ENCODE assay signal across 15 cellular contexts in genomic region chr21:46122241-46122671, GRCh38. TPM values are rescaled to one million over a fixed set of nuclear protein-coding genes. Genes with fewer than 3 reads are reported as not detected.
DNase-seq lines count a peak whose midpoint lies in the region; ATAC-seq and TF ChIP-seq lines count a peak whose summit lies in the region.
"Had no signal": no experiment of that assay in that cellular context is flagged by ENCODE, and none has a peak within 500 bp of the region (broad histone marks: within the 10 kb centered on the region; RNA-seq: fewer than 3 reads in every experiment).

No MANE protein-coding gene starts in this region.

- H3K27ac ChIP-seq in coronary artery (peak overlapping the region in 1 of 2 donors; percentile 45), prostate gland (no peak overlapping the region), upper lobe of left lung (no peak overlapping the region)
- H3K27ac ChIP-seq: hepatocyte had no signal

- no peak for TF ChIP-seq EP300 in upper lobe of left lung (IDR thresholded peaks at IDR 0.05)

- no peak for ATAC-seq in HG03108 (IDR thresholded peaks at IDR 0.05; ENCODE audit: unreplicated experiment)
- no peak for ATAC-seq in upper lobe of left lung (ENCODE audit: low FRiP score in 2 of 2)
- ATAC-seq: T-cell had no signal

- H3K27me3 ChIP-seq in prostate gland (replicated peaks; ENCODE audit: insufficient read depth) (no peaks in the 10 kb centered on the region), upper lobe of left lung (no peaks in the 10 kb centered on the region)
- H3K27me3 ChIP-seq: hepatocyte had no signal

- H3K9me3 ChIP-seq in prostate gland (no peaks in the 10 kb centered on the region), upper lobe of left lung (no peaks in the 10 kb centered on the region)
- H3K9me3 ChIP-seq: thoracic aorta had no signal

- DNase-seq in AG10803 (ENCODE audit: low read depth) (peak; percentile 74), HT1080 (ENCODE audit: low read depth) (peak; percentile 92), coronary artery (ENCODE audit: low spot score) (peak; percentile 66), non-pigmented ciliary epithelial cell (ENCODE audit: low read depth) (peak; percentile 65), prostate gland (ENCODE audit: low spot score) (no peak), upper lobe of left lung (no peak), OCI-M1 (lab: John Stamatoyannopoulos, UW) (no peak)
- DNase-seq: cerebellar nuclear complex, DMS153, naive B cell, NCI-H748 treated with DMSO at 0.1 percent for 48 hours had no signal

- intact Hi-C loops in prostate gland (cut with DNase I), result no loop called here

- H3K4me1 ChIP-seq in prostate gland (replicated peaks) (no peaks in the 10 kb centered on the region), upper lobe of left lung (no peaks in the 10 kb centered on the region)

- 82% methylated on average over 12 of the region's 12 CpGs for WGBS in prostate gland
- WGBS in upper lobe of left lung, 2 donors, result 87 to 92% methylated on average over 10 to 12 of the region's 12 CpGs

- TF ChIP-seq POLR2A in prostate gland (IDR thresholded peaks at IDR 0.05), result no peak
- TF ChIP-seq POLR2A in upper lobe of left lung (IDR thresholded peaks at IDR 0.05), result no peak

- no peak for TF ChIP-seq CTCF in AG10803 (conservative IDR thresholded peaks at IDR 0.05; ENCODE audit: low read length)
- TF ChIP-seq CTCF in coronary artery (IDR thresholded peaks at IDR 0.05), result no peak
- no peak for TF ChIP-seq CTCF in prostate gland (IDR thresholded peaks at IDR 0.05)
- no peak for TF ChIP-seq CTCF in upper lobe of left lung (IDR thresholded peaks at IDR 0.05)

- peaks cover 0 to 9% of the 10 kb centered on the region in 2 donors for H3K36me3 ChIP-seq in prostate gland
- peaks cover 0 to 82% (median 40%) of the 10 kb centered on the region in 4 donors for H3K36me3 ChIP-seq in upper lobe of left lung

- H3K4me3 ChIP-seq in AG10803 (ENCODE audit: low read length) (no peak overlapping the region), coronary artery (no peak overlapping the region), prostate gland (no peak overlapping the region), upper lobe of left lung (no peak overlapping the region)
- H3K4me3 ChIP-seq: hepatocyte, thoracic aorta had no signal

RNA-seq across cellular contexts. Expression of gene COL6A2, which starts 24.3 kb away (rescaled TPM):
- total RNA-seq in HT1080 (2014; rRNA removed; shearing (Covaris generic)), result 58.8 and 62.8 TPM in 2 replicates
- polyA plus RNA-seq in HT1080 (2015; cell fraction: cytosol; rRNA removed), result 47.4 and 49.6 TPM in 2 replicates
- 162 and 171 TPM in 2 replicates for polyA plus RNA-seq in HT1080 (2015; cell fraction: nucleus; rRNA removed)
- 100 to 1,000 TPM; 198 to 474 TPM for total RNA-seq in prostate gland
- total RNA-seq in upper lobe of left lung, result 100 to 1,000 TPM; 105 to 522 (median 304) TPM

RNA-seq across cellular contexts. Expression of gene FTCD, which starts 33.1 kb away (rescaled TPM):
- 0.13 and 0.69 TPM in 2 replicates for total RNA-seq in HT1080 (2014; rRNA removed; shearing (Covaris generic))
- not detected in 2 replicates for polyA plus RNA-seq in HT1080 (2015; cell fraction: cytosol; rRNA removed)
- 0.17 TPM in 1 of 2 replicates, not detected in the other for polyA plus RNA-seq in HT1080 (2015; cell fraction: nucleus; rRNA removed)
- total RNA-seq in prostate gland (10 to 100 TPM in 1 of 2 donors, 1 to 10 TPM in 1; 1.4 to 19.0 TPM), upper lobe of left lung (under 1 TPM in 2 of 6 donors, not detected in 4; 0.69 to 0.98 TPM)

Comparison
In these comparisons a context has a peak if more than half of its experiments do, and no peak if none do; other contexts are left out.
1. DNase-seq: peak in AG10803 (single experiment), HT1080 (single experiment), coronary artery (single experiment) and non-pigmented ciliary epithelial cell (single experiment); none in prostate gland (single experiment), upper lobe of left lung (0 of 2) and OCI-M1 (single experiment).